ENCODE assay signal across 20 cellular contexts in genomic region chr4:98873059-98873458, GRCh38. TPM values are rescaled to one million over a fixed set of nuclear protein-coding genes. Genes with fewer than 3 reads are reported as not detected.
A peak's percentile ranks its signal among the peaks of the same experiment; 100 is the strongest.
DNase-seq lines count a peak whose midpoint lies in the region; ATAC-seq and TF ChIP-seq lines count a peak whose summit lies in the region.
"Had no signal": no experiment of that assay in that cellular context is flagged by ENCODE, and none has a peak within 500 bp of the region (broad histone marks: within the 10 kb centered on the region; RNA-seq: fewer than 3 reads in every experiment).

No MANE protein-coding gene starts in this region.

- no peaks in the 10 kb centered on the region for H3K9me2 ChIP-seq in GM23248 (ENCODE audit: insufficient read depth)

- peak; percentile 44; the same call in 1 of the 3 replicates for ATAC-seq in RWPE2 (ENCODE audit: low read depth)
- ATAC-seq: GM23338, left lobe of liver had no signal

- WGBS in GM23248 (ENCODE audit: low coverage in 1 of 2, low lambda C conversion rate in 2 of 2, missing lambda C conversion rate in 2 of 2), 2 experiments: 73 to 82% methylated on average over 2 of the region's 2 CpGs

- H3K9me3 ChIP-seq in GM23248 (ENCODE audit: low read depth) (no peaks in the 10 kb centered on the region), RWPE2 (ENCODE audit: severe bottlenecking) (no peaks in the 10 kb centered on the region)
- H3K9me3 ChIP-seq: Peyer's patch, sigmoid colon had no signal

- no peak for TF ChIP-seq CTCF in RWPE2 (IDR thresholded peaks at IDR 0.05; ENCODE audit: poor library complexity, severe bottlenecking)

- peaks cover 17% of the 10 kb centered on the region for H3K36me3 Mint-ChIP-seq in activated naive CD4-positive, alpha-beta T cell treated with anti-CD3 and anti-CD28 coated beads, Interleukin-2, amount 10 ng/mL, durations not matched to agents 7 days and 5 days

- no peak overlapping the region for H2AFZ ChIP-seq in GM23248
- H2AFZ ChIP-seq: GM23338 had no signal

- H3K9me3 Mint-ChIP-seq in activated naive CD4-positive, alpha-beta T cell treated with anti-CD3 and anti-CD28 coated beads, Interleukin-2, amount 10 ng/mL, durations not matched to agents 7 days and 5 days: no peaks in the 10 kb centered on the region
- H3K9me3 Mint-ChIP-seq: activated naive CD4-positive, alpha-beta T cell treated with anti-CD3 and anti-CD28 coated beads, Interleukin-2, amount 50 U/mL, for 24 hours; CD4-positive, alpha-beta memory T cell; central memory CD8-positive, alpha-beta T cell; GM23338; T-helper 1 cell treated with Interleukin-12 subunit alpha and Interleukin-12 subunit beta and Interleukin-4 antibody, amounts not matched to agents 30 μg/mL and 1 μg/mL, for 36 hours had no signal

- H3K27me3 ChIP-seq in GM23248 (replicated peaks; ENCODE audit: insufficient read depth) (no peaks in the 10 kb centered on the region), RWPE2 (ENCODE audit: insufficient read depth, poor library complexity, severe bottlenecking) (no peaks in the 10 kb centered on the region)
- H3K27me3 ChIP-seq: Peyer's patch, sigmoid colon had no signal

- no peak for TF ChIP-seq POLR2A in erythroblast (IDR thresholded peaks at IDR 0.05; ENCODE audit: low read length)

- in situ Hi-C loops in GM23248 (cut with MboI): no loop called here

- CTCF ChIA-PET in activated naive CD4-positive, alpha-beta T cell treated with anti-CD3 and anti-CD28 coated beads, Interleukin-2, amount 10 ng/mL, durations not matched to agents 7 days and 5 days (lab: Charles Lee): no interaction called here

- H3K4me3 Mint-ChIP-seq in activated naive CD4-positive, alpha-beta T cell treated with anti-CD3 and anti-CD28 coated beads, Interleukin-2, amount 10 ng/mL, durations not matched to agents 7 days and 5 days: no peak overlapping the region
- H3K4me3 Mint-ChIP-seq: activated naive CD4-positive, alpha-beta T cell treated with anti-CD3 and anti-CD28 coated beads, Interleukin-2, amount 50 U/mL, for 24 hours; central memory CD8-positive, alpha-beta T cell; GM23338; T-helper 1 cell treated with Interleukin-12 subunit alpha and Interleukin-12 subunit beta and Interleukin-4 antibody, amounts not matched to agents 30 μg/mL and 1 μg/mL, for 36 hours had no signal

- no peak overlapping the region for H3K9ac ChIP-seq in GM23248

- no peak overlapping the region for H3K27ac Mint-ChIP-seq in activated naive CD4-positive, alpha-beta T cell treated with anti-CD3 and anti-CD28 coated beads, Interleukin-2, amount 10 ng/mL, durations not matched to agents 7 days and 5 days
- H3K27ac Mint-ChIP-seq: activated naive CD4-positive, alpha-beta T cell treated with anti-CD3 and anti-CD28 coated beads, Interleukin-2, amount 50 U/mL, for 24 hours; GM23338; T-helper 1 cell treated with Interleukin-12 subunit alpha and Interleukin-12 subunit beta and Interleukin-4 antibody, amounts not matched to agents 30 μg/mL and 1 μg/mL, for 36 hours had no signal

- H3K27me3 Mint-ChIP-seq in activated naive CD4-positive, alpha-beta T cell treated with anti-CD3 and anti-CD28 coated beads, Interleukin-2, amount 10 ng/mL, durations not matched to agents 7 days and 5 days: no peaks in the 10 kb centered on the region
- H3K27me3 Mint-ChIP-seq: activated naive CD4-positive, alpha-beta T cell treated with anti-CD3 and anti-CD28 coated beads, Interleukin-2, amount 50 U/mL, for 24 hours; CD4-positive, alpha-beta memory T cell; central memory CD8-positive, alpha-beta T cell had no signal

- DNase-seq in GM23248 (peak; percentile 59), RWPE2 (ENCODE audit: low spot score) (no peak), erythroblast (lab: John Stamatoyannopoulos, UW) (peak; percentile 29 to 47), renal cortical epithelial cell (ENCODE audit: low read depth) (peak; percentile 41), MV-4-11 (lab: John Stamatoyannopoulos, UW) (no peak)
- no peak for DNase-seq in activated naive CD4-positive, alpha-beta T cell treated with anti-CD3 and anti-CD28 coated beads, Interleukin-2, amount 10 ng/mL, durations not matched to agents 7 days and 5 days
- no peak for DNase-seq in activated T-cell treated with anti-CD3 and anti-CD28 coated beads, Interleukin-2, amount 50 U/mL, for 48 hours
- DNase-seq: activated CD8-positive, alpha-beta memory T cell treated with anti-CD3 and anti-CD28 coated beads, Interleukin-2, amount 50 U/mL, for 4 hours; CD4-positive, alpha-beta memory T cell; DMS79 treated with DMSO at 0.1 percent for 48 hours; NCI-H69; nucleus accumbens; Peyer's patch; sigmoid colon; stimulated activated CD4-positive, alpha-beta T cell treated with anti-CD3 and anti-CD28 coated beads, Interleukin-2, amount 100 ng/mL, for 48 hours had no signal

- no peaks in the 10 kb centered on the region for H3K36me3 ChIP-seq in GM23248 (ENCODE audit: low read depth)
- H3K36me3 ChIP-seq in RWPE2 (ENCODE audit: low read depth): 0 out of 2 replicates have a peak, but pooled peaks cover 4% of the 10 kb centered on the region
- H3K36me3 ChIP-seq: Peyer's patch, sigmoid colon had no signal

- peaks cover 6% of the 10 kb centered on the region for H3K4me1 Mint-ChIP-seq in activated naive CD4-positive, alpha-beta T cell treated with anti-CD3 and anti-CD28 coated beads, Interleukin-2, amount 10 ng/mL, durations not matched to agents 7 days and 5 days
- H3K4me1 Mint-ChIP-seq: GM23338 had no signal

- H3K4me3 ChIP-seq in GM23248 (no peak overlapping the region), RWPE2 (ENCODE audit: severe bottlenecking) (no peak overlapping the region)
- H3K4me3 ChIP-seq: GM23338, Peyer's patch, sigmoid colon had no signal

- H3K4me2 ChIP-seq in GM23248 (ENCODE audit: unreplicated experiment): no peak overlapping the region
- H3K4me2 ChIP-seq: GM23338 had no signal

- no peaks in the 10 kb centered on the region for H4K20me1 ChIP-seq in GM23248 (ENCODE audit: insufficient read depth)

- no peaks in the 10 kb centered on the region for H3K79me2 ChIP-seq in GM23248 (ENCODE audit: insufficient read depth)

- peaks cover 17% of the 10 kb centered on the region; the same call in 1 of the 2 replicates for H3F3A ChIP-seq in GM23248 (ENCODE audit: insufficient read depth)

- H3K27ac ChIP-seq in GM23248: no peak overlapping the region
- no peak overlapping the region for H3K27ac ChIP-seq in RWPE2 (ENCODE audit: poor library complexity, severe bottlenecking)
- H3K27ac ChIP-seq: Peyer's patch, sigmoid colon had no signal

- H3K4me1 ChIP-seq in GM23248 (ENCODE audit: insufficient read depth) (peaks cover 3% of the 10 kb centered on the region), RWPE2 (ENCODE audit: insufficient read depth, poor library complexity, severe bottlenecking) (no peaks in the 10 kb centered on the region)
- H3K4me1 ChIP-seq: Peyer's patch, sigmoid colon had no signal

RNA-seq across cellular contexts. Expression of gene EIF4E, which starts 55.9 kb away (rescaled TPM):
- 133 and 135 TPM in 2 replicates for total RNA-seq in GM23248 (2014; rRNA removed; shearing (Covaris generic))
- 105 and 113 TPM in 2 replicates for polyA plus RNA-seq in GM23248 (2016; fragmentation: Nextera tagmentation; extraction: Ambion mirVana)
- 286 and 311 TPM in 2 replicates for total RNA-seq in renal cortical epithelial cell

Comparison
In these comparisons a context has a peak if more than half of its experiments do, and no peak if none do; other contexts are left out.
1. DNase-seq: peak in GM23248 (single experiment), erythroblast (2 of 2) and renal cortical epithelial cell (single experiment); none in RWPE2 (single experiment), activated naive CD4-positive, alpha-beta T cell treated with anti-CD3 and anti-CD28 coated beads, Interleukin-2, amount 10 ng/mL, durations not matched to agents 7 days and 5 days (single experiment), MV-4-11 (single experiment) and activated T-cell treated with anti-CD3 and anti-CD28 coated beads, Interleukin-2, amount 50 U/mL, for 48 hours (0 of 2).